ENCODE assay signal across 8 cellular contexts in genomic region chr6:28597217-28597835, GRCh38.
DNase-seq lines count a peak whose midpoint lies in the region; ATAC-seq and TF ChIP-seq lines count a peak whose summit lies in the region.

No MANE protein-coding gene starts in this region.

- TF ChIP-seq RAD21 in IMR-90 (IDR thresholded peaks at IDR 0.05; ENCODE audit: low read length), result no peak

- no peaks in the 10 kb centered on the region for H3K4me1 ChIP-seq in IMR-90 (ENCODE audit: control insufficient read depth, insufficient read depth, low read length)

- no TSS peak for BruUV-seq in IMR-90 (replicated peaks; lab: Mats Ljungman, UMichigan)

- TF ChIP-seq CTCF in IMR-90 (conservative IDR thresholded peaks at IDR 0.05; ENCODE audit: low read depth, low read length), result no peak
- no peak for TF ChIP-seq CTCF in lower leg skin (IDR thresholded peaks at IDR 0.05)

- no peaks in the 10 kb centered on the region for H3K79me1 ChIP-seq in IMR-90 (ENCODE audit: low read depth in 1 of 2, low read length in 2 of 2)

- peak overlapping the region; percentile 60 for H3K4me3 Mint-ChIP-seq in T-helper 2 cell treated with Interferon-gamma antibody and Interleukin-4, amounts not matched to agents 5 μg/mL and 100 μg/mL, for 36 hours
- peak overlapping the region; percentile 46 for H3K4me3 Mint-ChIP-seq in stimulated activated naive CD8-positive, alpha-beta T cell treated with anti-CD3 and anti-CD28 coated beads, Interleukin-15, Interleukin-2, amounts not matched to agents 100 ng/mL and 50 ng/mL, for 24 hours

- H3K23ac ChIP-seq in IMR-90 (ENCODE audit: low read depth, low read length), result no peak overlapping the region

- H3K4me1 Mint-ChIP-seq in T-helper 2 cell treated with Interferon-gamma antibody and Interleukin-4, amounts not matched to agents 5 μg/mL and 100 μg/mL, for 36 hours (ENCODE audit: low read depth), result peaks cover 8% of the 10 kb centered on the region
- H3K4me1 Mint-ChIP-seq in stimulated activated naive CD8-positive, alpha-beta T cell treated with anti-CD3 and anti-CD28 coated beads, Interleukin-15, Interleukin-2, amounts not matched to agents 100 ng/mL and 50 ng/mL, for 24 hours (ENCODE audit: low read depth), result peaks cover 4% of the 10 kb centered on the region

- no peak overlapping the region for H4K5ac ChIP-seq in IMR-90 (ENCODE audit: low read depth, low read length)

- H3K27me3 Mint-ChIP-seq in T-helper 2 cell treated with Interferon-gamma antibody and Interleukin-4, amounts not matched to agents 5 μg/mL and 100 μg/mL, for 36 hours (ENCODE audit: low read depth), result peaks cover 47% of the 10 kb centered on the region
- H3K27me3 Mint-ChIP-seq in stimulated activated naive CD8-positive, alpha-beta T cell treated with anti-CD3 and anti-CD28 coated beads, Interleukin-15, Interleukin-2, amounts not matched to agents 100 ng/mL and 50 ng/mL, for 24 hours, result peaks cover 58% of the 10 kb centered on the region

- no peak overlapping the region for H3K14ac ChIP-seq in IMR-90 (replicated peaks; ENCODE audit: low read depth, low read length)

- peak overlapping the region; percentile 40; the same call in 1 of the 2 replicates for H3K4me3 ChIP-seq in IMR-90 (ENCODE audit: insufficient read depth, low read depth, low read length)
- H3K4me3 ChIP-seq in lower leg skin (ENCODE audit: low read depth, poor library complexity, severe bottlenecking), result no peak overlapping the region

- H3K4ac ChIP-seq in IMR-90 (ENCODE audit: low read depth, low read length), result no peak overlapping the region

- H3K36me3 Mint-ChIP-seq in T-helper 2 cell treated with Interferon-gamma antibody and Interleukin-4, amounts not matched to agents 5 μg/mL and 100 μg/mL, for 36 hours (ENCODE audit: low read depth), result no peaks in the 10 kb centered on the region
- H3K36me3 Mint-ChIP-seq in stimulated activated naive CD8-positive, alpha-beta T cell treated with anti-CD3 and anti-CD28 coated beads, Interleukin-15, Interleukin-2, amounts not matched to agents 100 ng/mL and 50 ng/mL, for 24 hours (ENCODE audit: low read depth), result peaks cover 4% of the 10 kb centered on the region

- DNase-seq in DMS153 treated with DMSO at 0.1 percent for 48 hours (lab: John Stamatoyannopoulos, UW; ENCODE audit: unreplicated experiment) (peak; percentile 58), IMR-90 (peak; percentile 68), fibroblast of peridontal ligament (ENCODE audit: extremely low read depth) (peak; percentile 29), epidermal melanocyte (ENCODE audit: insufficient read length, low spot score) (no peak), lower leg skin (ENCODE audit: low spot score in 2 of 2) (no peak)
- DNase-seq in T-helper 2 cell treated with Interferon-gamma antibody and Interleukin-4, amounts not matched to agents 5 μg/mL and 100 μg/mL, for 36 hours (ENCODE audit: low spot score), result peak; percentile 16

- intact Hi-C loops in IMR-90 (cut with micrococcal nuclease) (no loop called here), lower leg skin (cut with DNase I; ENCODE audit: low total_unique reads) (no loop called here)

- no peaks in the 10 kb centered on the region for H3K36me3 ChIP-seq in IMR-90 (ENCODE audit: control insufficient read depth, insufficient read depth, low read length)

- no peak overlapping the region for H4K8ac ChIP-seq in IMR-90 (ENCODE audit: low read depth in 2 of 2, low read length in 2 of 2)

- no peak overlapping the region for H3K9ac ChIP-seq in IMR-90 (ENCODE audit: low read depth, low read length)

- no peak overlapping the region for H2AK9ac ChIP-seq in IMR-90 (replicated peaks; ENCODE audit: low read depth, low read length, poor library complexity)

- H3K27me3 ChIP-seq in IMR-90 (ENCODE audit: control insufficient read depth, insufficient read depth, low read length), result no peaks in the 10 kb centered on the region

- H3K56ac ChIP-seq in IMR-90 (ENCODE audit: extremely low read depth, insufficient read depth, low read length), result no peak overlapping the region

- no peaks in the 10 kb centered on the region for H3K9me1 ChIP-seq in IMR-90 (ENCODE audit: insufficient read depth, low read length)

- no peaks in the 10 kb centered on the region for H4K20me1 ChIP-seq in IMR-90 (ENCODE audit: insufficient read depth, low read length)

- POLR2A ChIA-PET in IMR-90 (lab: Charles Lee; ENCODE audit: unreplicated experiment), result no interaction called here

- no CpG with 5 or more reads among the region's 18 CpGs for WGBS in IMR-90 (ENCODE audit: extremely low coverage in 2 of 2, insufficient read length in 1 of 2), 2 experiments
- WGBS in lower leg skin, 2 donors, result 7 to 11% methylated on average over 18 of the region's 18 CpGs

- H3K4me2 ChIP-seq in IMR-90 (ENCODE audit: low read depth, low read length), result peak overlapping the region; percentile 65; the same call in 1 of the 2 replicates

- H2BK5ac ChIP-seq in IMR-90 (ENCODE audit: low read depth, low read length, poor library complexity, severe bottlenecking), result no peak overlapping the region

- no peak overlapping the region for H2BK15ac ChIP-seq in IMR-90 (ENCODE audit: low read depth, low read length)

- in situ Hi-C loops in IMR-90 (cut with MboI; ENCODE audit: low sequenced_read_pairs), result no loop called here

- H2BK120ac ChIP-seq in IMR-90 (ENCODE audit: low read depth, low read length), result no peak overlapping the region

- no peaks in the 10 kb centered on the region for H3K9me3 Mint-ChIP-seq in T-helper 2 cell treated with Interferon-gamma antibody and Interleukin-4, amounts not matched to agents 5 μg/mL and 100 μg/mL, for 36 hours
- H3K9me3 Mint-ChIP-seq in stimulated activated naive CD8-positive, alpha-beta T cell treated with anti-CD3 and anti-CD28 coated beads, Interleukin-15, Interleukin-2, amounts not matched to agents 100 ng/mL and 50 ng/mL, for 24 hours, result no peaks in the 10 kb centered on the region

- CTCF ChIA-PET in IMR-90 (lab: Yijun Ruan, JAX), result no interaction called here

- H2BK20ac ChIP-seq in IMR-90 (ENCODE audit: low read depth, low read length), result no peak overlapping the region

- ATAC-seq in IMR-90 (ENCODE audit: low read depth), result peak; percentile 90
- ATAC-seq in GM21360 (IDR thresholded peaks at IDR 0.05; ENCODE audit: unreplicated experiment), result no peak

- dilution Hi-C loops in IMR-90 (cut with HindIII; ENCODE audit: low sequenced_read_pairs, unreplicated experiment), result no loop called here

- H4K91ac ChIP-seq in IMR-90 (ENCODE audit: insufficient read depth, low read depth, low read length), result no peak overlapping the region

- H3K9me3 ChIP-seq in IMR-90 (ENCODE audit: control insufficient read depth, insufficient read depth, low read length), result no peaks in the 10 kb centered on the region

- H2AFZ ChIP-seq in IMR-90 (replicated peaks; ENCODE audit: low read length, poor library complexity), result no peak overlapping the region

- H3K18ac ChIP-seq in IMR-90 (ENCODE audit: low read depth, low read length), result no peak overlapping the region

- TF ChIP-seq POLR2A in IMR-90 (IDR thresholded peaks at IDR 0.05; ENCODE audit: low read depth, low read length) (no peak), lower leg skin (IDR thresholded peaks at IDR 0.05) (no peak)

- no peak overlapping the region for H2AK5ac ChIP-seq in IMR-90 (ENCODE audit: low read depth, low read length)

- H3K27ac ChIP-seq in IMR-90 (ENCODE audit: insufficient read depth, low read length), result no peak overlapping the region

- H3K27ac Mint-ChIP-seq in T-helper 2 cell treated with Interferon-gamma antibody and Interleukin-4, amounts not matched to agents 5 μg/mL and 100 μg/mL, for 36 hours, result no peak overlapping the region
- H3K27ac Mint-ChIP-seq in stimulated activated naive CD8-positive, alpha-beta T cell treated with anti-CD3 and anti-CD28 coated beads, Interleukin-15, Interleukin-2, amounts not matched to agents 100 ng/mL and 50 ng/mL, for 24 hours, result peak overlapping the region; percentile 41

TF ChIP-seq in IMR-90, 13 proteins besides CTCF, POLR2A, EP300 and RAD21:
- TF ChIP-seq CHD1 (IDR thresholded peaks at IDR 0.05; ENCODE audit: low read depth, low read length) (no peak), USF2 (IDR thresholded peaks at IDR 0.05; ENCODE audit: low read depth, low read length) (peak; percentile 46; the same call in 1 of the 2 replicates), RCOR1 (IDR thresholded peaks at IDR 0.05; ENCODE audit: insufficient replicate concordance, low read length) (no peak), MAZ (IDR thresholded peaks at IDR 0.05; ENCODE audit: borderline replicate concordance, low read depth, low read length) (no peak), CEBPB (IDR thresholded peaks at IDR 0.05; ENCODE audit: low read depth, low read length) (no peak), MAFK (IDR thresholded peaks at IDR 0.05; ENCODE audit: low read depth, low read length) (no peak), SMC3 (IDR thresholded peaks at IDR 0.05; ENCODE audit: low read depth, low read length) (no peak), ELK1 (IDR thresholded peaks at IDR 0.05; ENCODE audit: borderline replicate concordance, low read depth, low read length) (no peak), NFE2L2 (IDR thresholded peaks at IDR 0.05; ENCODE audit: low read depth, low read length) (no peak), FOS (IDR thresholded peaks at IDR 0.05; ENCODE audit: low read depth, low read length) (peak; percentile 48; the same call in 1 of the 2 replicates), BHLHE40 (IDR thresholded peaks at IDR 0.05; ENCODE audit: low read depth, low read length) (no peak), MXI1 (IDR thresholded peaks at IDR 0.05; ENCODE audit: borderline replicate concordance, low read depth, low read length) (no peak), RFX5 (IDR thresholded peaks at IDR 0.05; ENCODE audit: low read depth, low read length) (no peak)
TF ChIP-seq in IMR-90: peak in this region for 2.

Comparison
In these comparisons a context has a peak if more than half of its experiments do, and no peak if none do; other contexts are left out.
1. DNase-seq: peak in DMS153 treated with DMSO at 0.1 percent for 48 hours (single experiment), IMR-90 (single experiment), T-helper 2 cell treated with Interferon-gamma antibody and Interleukin-4, amounts not matched to agents 5 μg/mL and 100 μg/mL, for 36 hours (single experiment) and fibroblast of peridontal ligament (single experiment); none in epidermal melanocyte (single experiment) and lower leg skin (0 of 2).